Comparison of ENCODE assay signal across 11 cellular contexts in the genomic region with DNA sequence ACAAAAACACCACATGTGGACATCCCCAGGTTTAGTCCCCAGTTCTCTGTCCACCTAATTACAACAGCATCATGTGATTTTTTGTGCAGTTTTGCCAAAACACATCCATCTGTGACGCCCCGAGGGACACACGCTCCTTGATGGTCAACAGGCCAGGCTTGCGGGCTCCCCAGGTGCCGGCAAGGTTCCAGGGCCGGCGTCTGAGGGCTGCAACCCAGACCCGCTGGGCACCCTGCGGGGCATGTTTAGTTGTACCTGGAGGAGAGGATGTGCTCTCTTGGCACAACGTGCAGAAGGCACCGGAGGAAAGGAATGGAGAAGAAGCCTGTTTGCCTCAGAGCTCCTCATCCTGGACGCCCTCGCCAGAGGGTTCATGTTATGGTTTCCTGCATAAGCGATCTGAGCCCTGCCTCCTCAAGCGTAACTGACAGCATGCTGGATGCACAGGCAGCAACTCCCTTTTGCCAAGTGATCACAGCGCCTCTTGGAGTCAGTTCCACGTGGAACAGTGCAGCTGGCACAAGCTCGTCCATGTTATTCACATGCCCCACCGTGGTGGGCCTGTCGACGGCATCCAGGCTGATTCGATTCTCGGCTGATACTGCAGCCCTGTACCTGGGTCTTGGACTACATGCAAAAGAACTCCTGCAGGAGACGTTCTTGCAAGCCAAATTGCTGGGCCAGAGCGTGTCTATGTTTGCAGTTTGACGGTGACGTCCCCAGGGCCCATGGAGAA. TPM values are rescaled to one million over a fixed set of nuclear protein-coding genes. Genes with fewer than 3 reads are reported as not detected.
DNase-seq lines count a peak whose midpoint lies in the region; ATAC-seq lines count a peak whose summit lies in the region.
"Had no signal": no experiment of that assay in that cellular context is flagged by ENCODE, and none has a peak within 500 bp of the region (broad histone marks: within the 10 kb centered on the region; RNA-seq: fewer than 3 reads in every experiment).

No MANE protein-coding gene starts in this region.

- intact Hi-C loops in activated T-helper 2 cell treated with anti-CD3 and anti-CD28 coated beads, Interferon-gamma antibody, Interleukin-2, Interleukin-4, amounts not matched to agents 10 μg/mL and 5 μg/mL and 100 μg/mL, durations not matched to agents 14 hours and 24 hours and 36 hours (cut with micrococcal nuclease) = no loop called here
- intact Hi-C loops in left colon (cut with DNase I, micrococcal nuclease) = no loop called here

- H3K9me3 Mint-ChIP-seq in activated T-helper 2 cell treated with anti-CD3 and anti-CD28 coated beads, Interferon-gamma antibody, Interleukin-2, Interleukin-4, amounts not matched to agents 10 μg/mL and 5 μg/mL and 100 μg/mL, durations not matched to agents 14 hours and 24 hours and 36 hours = no peaks in the 10 kb centered on the region

- H3K4me1 Mint-ChIP-seq in activated T-helper 2 cell treated with anti-CD3 and anti-CD28 coated beads, Interferon-gamma antibody, Interleukin-2, Interleukin-4, amounts not matched to agents 10 μg/mL and 5 μg/mL and 100 μg/mL, durations not matched to agents 14 hours and 24 hours and 36 hours (ENCODE audit: low read depth) = no peaks in the 10 kb centered on the region

- no peak for ATAC-seq in left colon

- H3K27me3 Mint-ChIP-seq in activated T-helper 2 cell treated with anti-CD3 and anti-CD28 coated beads, Interferon-gamma antibody, Interleukin-2, Interleukin-4, amounts not matched to agents 10 μg/mL and 5 μg/mL and 100 μg/mL, durations not matched to agents 14 hours and 24 hours and 36 hours (ENCODE audit: low read depth) = no peaks in the 10 kb centered on the region

- H3K4me3 Mint-ChIP-seq in activated T-helper 2 cell treated with anti-CD3 and anti-CD28 coated beads, Interferon-gamma antibody, Interleukin-2, Interleukin-4, amounts not matched to agents 10 μg/mL and 5 μg/mL and 100 μg/mL, durations not matched to agents 14 hours and 24 hours and 36 hours (ENCODE audit: low read depth) = no peak overlapping the region

- no peaks in the 10 kb centered on the region for H3K36me3 Mint-ChIP-seq in activated T-helper 2 cell treated with anti-CD3 and anti-CD28 coated beads, Interferon-gamma antibody, Interleukin-2, Interleukin-4, amounts not matched to agents 10 μg/mL and 5 μg/mL and 100 μg/mL, durations not matched to agents 14 hours and 24 hours and 36 hours (ENCODE audit: low read depth)

- DNase-seq in DMS 273 (lab: John Stamatoyannopoulos, UW; ENCODE audit: unreplicated experiment) (peak; percentile 46), DMS 273 treated with DMSO at 0.1 percent for 48 hours (lab: John Stamatoyannopoulos, UW) (no peak), G401 (ENCODE audit: low spot score) (peak; percentile 71), ecto neural progenitor cell (ENCODE audit: low spot score) (peak; percentile 39), pons (ENCODE audit: low spot score) (peak; percentile 50), NCI-H446 (lab: John Stamatoyannopoulos, UW) (no peak), left colon (no peak)
- no peak for DNase-seq in activated T-helper 2 cell treated with anti-CD3 and anti-CD28 coated beads, Interferon-gamma antibody, Interleukin-2, Interleukin-4, amounts not matched to agents 10 μg/mL and 5 μg/mL and 100 μg/mL, durations not matched to agents 14 hours and 24 hours and 36 hours (ENCODE audit: low spot score)
- DNase-seq: cortex of kidney, Kasumi-1, NCI-H2029 treated with DMSO at 0.1 percent for 48 hours had no signal

- no peak overlapping the region for H3K27ac Mint-ChIP-seq in activated T-helper 2 cell treated with anti-CD3 and anti-CD28 coated beads, Interferon-gamma antibody, Interleukin-2, Interleukin-4, amounts not matched to agents 10 μg/mL and 5 μg/mL and 100 μg/mL, durations not matched to agents 14 hours and 24 hours and 36 hours

- in situ Hi-C loops in G401 (cut with HindIII; ENCODE audit: low sequenced_read_pairs) = no loop called here

RNA-seq across cellular contexts. Expression of a gene that starts 41.6 kb away (rescaled TPM):
- total RNA-seq in G401 (2014; rRNA removed; shearing (Covaris generic)) = 0.27 TPM in 1 of 2 replicates, not detected in the other
- total RNA-seq in activated T-helper 2 cell treated with anti-CD3 and anti-CD28 coated beads, Interferon-gamma antibody, Interleukin-2, Interleukin-4, amounts not matched to agents 10 μg/mL and 5 μg/mL and 100 μg/mL, durations not matched to agents 14 hours and 24 hours and 36 hours = 1.3 TPM in 2 replicates
- under 1 TPM; 0.06 to 0.14 TPM for total RNA-seq in left colon

Comparison
In these comparisons a context has a peak if more than half of its experiments do, and no peak if none do; other contexts are left out.
1. DNase-seq: peak in DMS 273 (single experiment), G401 (single experiment), ecto neural progenitor cell (single experiment) and pons (single experiment); none in DMS 273 treated with DMSO at 0.1 percent for 48 hours (single experiment), activated T-helper 2 cell treated with anti-CD3 and anti-CD28 coated beads, Interferon-gamma antibody, Interleukin-2, Interleukin-4, amounts not matched to agents 10 μg/mL and 5 μg/mL and 100 μg/mL, durations not matched to agents 14 hours and 24 hours and 36 hours (single experiment), NCI-H446 (0 of 2) and left colon (0 of 2).